In genomic region chr17:58918072-58918471, GRCh38 we compare ENCODE assay signal across 1 cellular context.
TF ChIP-seq lines count a peak whose summit lies in the region.

No MANE protein-coding gene starts in this region.

TF ChIP-seq in HEK293, 187 proteins besides CTCF, POLR2A, EP300 and RAD21 (continued from another document):
- TF ChIP-seq TSHZ1 (tag by site-specific recombination; IDR thresholded peaks at IDR 0.05; ENCODE audit: borderline replicate concordance) (0 out of 2 replicates have a peak, but pooled peaks have one; percentile 27), ZNF211 (tag by site-specific recombination; IDR thresholded peaks at IDR 0.05; ENCODE audit: low read depth) (no peak), ZNF133 (tag by site-specific recombination; IDR thresholded peaks at IDR 0.05) (no peak), SCRT1 (tag by site-specific recombination; IDR thresholded peaks at IDR 0.05; ENCODE audit: borderline replicate concordance) (no peak), OSR2 (tag by site-specific recombination; IDR thresholded peaks at IDR 0.05) (peak; percentile 53), ZNF433 (tag by site-specific recombination; IDR thresholded peaks at IDR 0.05; ENCODE audit: low read depth) (no peak), ZNF560 (tag by site-specific recombination; IDR thresholded peaks at IDR 0.05; ENCODE audit: borderline replicate concordance) (no peak), ZNF488 (tag by site-specific recombination; IDR thresholded peaks at IDR 0.05) (no peak), FEZF1 (tag by site-specific recombination; IDR thresholded peaks at IDR 0.05) (0 out of 2 replicates have a peak, but pooled peaks have one; percentile 14), HOXA7 (CRISPR knock-in tag; IDR thresholded peaks at IDR 0.05; ENCODE audit: borderline replicate concordance) (no peak), ZBTB8A (tag by site-specific recombination; IDR thresholded peaks at IDR 0.05) (no peak), PATZ1 (tag by site-specific recombination; IDR thresholded peaks at IDR 0.05) (no peak), ZSCAN16 (tag by site-specific recombination; IDR thresholded peaks at IDR 0.05) (no peak), ZSCAN23 (tag by site-specific recombination; IDR thresholded peaks at IDR 0.05) (no peak), MEIS1 (CRISPR knock-in tag; IDR thresholded peaks at IDR 0.05; ENCODE audit: borderline replicate concordance) (no peak), GLIS1 (tag by site-specific recombination; IDR thresholded peaks at IDR 0.05) (no peak), ZBTB17 (tag by site-specific recombination; IDR thresholded peaks at IDR 0.05) (no peak), ZNF664 (tag by site-specific recombination; IDR thresholded peaks at IDR 0.05) (peak; percentile 64; the same call in 1 of the 2 replicates), SP7 (tag by site-specific recombination; IDR thresholded peaks at IDR 0.05) (peak; percentile 48; the same call in 1 of the 2 replicates), ZNF274 (IDR thresholded peaks at IDR 0.05; ENCODE audit: low read length) (no peak), ZNF274 (tag by site-specific recombination; IDR thresholded peaks at IDR 0.05; ENCODE audit: borderline replicate concordance) (no peak), ZNF704 (tag by site-specific recombination; IDR thresholded peaks at IDR 0.05) (no peak)
